15 cellular contexts compared by ENCODE assay signal in genomic region chr2:84870306-84870705, GRCh38. TPM values are rescaled to one million over a fixed set of nuclear protein-coding genes. Genes with fewer than 3 reads are reported as not detected.
DNase-seq lines count a peak whose midpoint lies in the region; ATAC-seq, FAIRE-seq and TF ChIP-seq lines count a peak whose summit lies in the region.
"Had no signal": no experiment of that assay in that cellular context is flagged by ENCODE, and none has a peak within 500 bp of the region (broad histone marks: within the 10 kb centered on the region; RNA-seq: fewer than 3 reads in every experiment).

No MANE protein-coding gene starts in this region.

- H3K36me3 ChIP-seq in right atrium auricular region (no peaks in the 10 kb centered on the region), heart left ventricle (no peaks in the 10 kb centered on the region)
- H3K36me3 ChIP-seq: stomach had no signal

- H3K4me3 ChIP-seq in right atrium auricular region (no peak overlapping the region), heart left ventricle (no peak overlapping the region)
- H3K4me3 ChIP-seq: mucosa of descending colon, stomach had no signal

- FAIRE-seq in frontal cortex (lab: Jason Lieb, UNC): no peak

- H3K27ac ChIP-seq in right atrium auricular region (no peak overlapping the region), heart left ventricle (no peak overlapping the region)
- H3K27ac ChIP-seq: stomach, VCaP had no signal

- H3K27ac Mint-ChIP-seq in activated naive CD8-positive, alpha-beta T cell: peak overlapping the region; percentile 96
- peak overlapping the region; percentile 28 for H3K27ac Mint-ChIP-seq in stimulated activated naive CD8-positive, alpha-beta T cell treated with anti-CD3 and anti-CD28 coated beads, Interleukin-15, Interleukin-2, amounts not matched to agents 100 ng/mL and 50 ng/mL, for 24 hours

- H3K4me1 Mint-ChIP-seq in activated naive CD8-positive, alpha-beta T cell (ENCODE audit: low read depth): peaks cover 86% of the 10 kb centered on the region
- H3K4me1 Mint-ChIP-seq in stimulated activated naive CD8-positive, alpha-beta T cell treated with anti-CD3 and anti-CD28 coated beads, Interleukin-15, Interleukin-2, amounts not matched to agents 100 ng/mL and 50 ng/mL, for 24 hours (ENCODE audit: low read depth): peaks cover 78% of the 10 kb centered on the region

- no peaks in the 10 kb centered on the region for H3K9me3 ChIP-seq in right atrium auricular region
- H3K9me3 ChIP-seq in heart left ventricle: no peaks in the 10 kb centered on the region
- H3K9me3 ChIP-seq: mucosa of descending colon, stomach had no signal

- ATAC-seq in heart left ventricle (no peak), HG03108 (IDR thresholded peaks at IDR 0.05; ENCODE audit: unreplicated experiment) (peak; percentile 73)
- ATAC-seq: mucosa of descending colon had no signal

- TF ChIP-seq CTCF in right atrium auricular region (IDR thresholded peaks at IDR 0.05) (no peak), heart left ventricle (IDR thresholded peaks at IDR 0.05) (no peak)

- 79 to 88% (median 85%) methylated on average over 6 to 11 of the region's 11 CpGs for WGBS in heart left ventricle, 4 donors

- H3K9me3 Mint-ChIP-seq in activated naive CD8-positive, alpha-beta T cell (ENCODE audit: low read depth): no peaks in the 10 kb centered on the region
- no peaks in the 10 kb centered on the region for H3K9me3 Mint-ChIP-seq in stimulated activated naive CD8-positive, alpha-beta T cell treated with anti-CD3 and anti-CD28 coated beads, Interleukin-15, Interleukin-2, amounts not matched to agents 100 ng/mL and 50 ng/mL, for 24 hours

- DNase-seq in right atrium auricular region (ENCODE audit: low spot score) (peak; percentile 54), heart left ventricle (no peak), frontal cortex (ENCODE audit: low spot score in 2 of 2) (no peak), NCI-H1930 (lab: John Stamatoyannopoulos, UW) (no peak)
- DNase-seq in stimulated activated CD4-positive, alpha-beta T cell treated with anti-CD3 and anti-CD28 coated beads, Interleukin-4, amount 100 ng/mL, for 24 hours: no peak
- DNase-seq: EL; mucosa of descending colon; NCI-H510A treated with DMSO at 0.1 percent for 48 hours; Right ventricle myocardium superior; stimulated activated CD4-positive, alpha-beta T cell treated with anti-CD3 and anti-CD28 coated beads, Interleukin-4, amount 100 ng/mL, for 1 hour; stomach had no signal

- H3K4me3 Mint-ChIP-seq in activated naive CD8-positive, alpha-beta T cell: peak overlapping the region; percentile 78
- H3K4me3 Mint-ChIP-seq in stimulated activated naive CD8-positive, alpha-beta T cell treated with anti-CD3 and anti-CD28 coated beads, Interleukin-15, Interleukin-2, amounts not matched to agents 100 ng/mL and 50 ng/mL, for 24 hours: no peak overlapping the region

- no peaks in the 10 kb centered on the region for H3K4me1 ChIP-seq in right atrium auricular region
- H3K4me1 ChIP-seq in heart left ventricle: no peaks in the 10 kb centered on the region
- H3K4me1 ChIP-seq: stomach had no signal

- intact Hi-C loops in heart left ventricle (cut with DNase I): loop anchor here in 1 of 10 donors (5.0 kb wide), 1 partner anchor 373 kb away; no protein-coding TSS in a partner anchor

- H3K27me3 Mint-ChIP-seq in activated naive CD8-positive, alpha-beta T cell: no peaks in the 10 kb centered on the region
- H3K27me3 Mint-ChIP-seq in stimulated activated naive CD8-positive, alpha-beta T cell treated with anti-CD3 and anti-CD28 coated beads, Interleukin-15, Interleukin-2, amounts not matched to agents 100 ng/mL and 50 ng/mL, for 24 hours: no peaks in the 10 kb centered on the region

- peaks cover 17% of the 10 kb centered on the region for H3K36me3 Mint-ChIP-seq in activated naive CD8-positive, alpha-beta T cell
- peaks cover 42% of the 10 kb centered on the region for H3K36me3 Mint-ChIP-seq in stimulated activated naive CD8-positive, alpha-beta T cell treated with anti-CD3 and anti-CD28 coated beads, Interleukin-15, Interleukin-2, amounts not matched to agents 100 ng/mL and 50 ng/mL, for 24 hours (ENCODE audit: low read depth)

- TF ChIP-seq POLR2A in heart left ventricle (IDR thresholded peaks at IDR 0.05): no peak

- H3K27me3 ChIP-seq in right atrium auricular region: no peaks in the 10 kb centered on the region
- no peaks in the 10 kb centered on the region for H3K27me3 ChIP-seq in heart left ventricle
- H3K27me3 ChIP-seq: stomach had no signal

RNA-seq across cellular contexts. Expression of gene TRABD2A, which starts 10.6 kb away (rescaled TPM):
- total RNA-seq in right atrium auricular region (1 to 10 TPM; 1.2 to 1.7 TPM), heart left ventricle (1 to 10 TPM in 4 of 9 donors, under 1 TPM in 4, not detected in 1; 0.42 to 3.9 (median 1.2) TPM), frontal cortex (0.41 TPM)
- polyA plus RNA-seq in heart left ventricle: 1 to 10 TPM in 1 of 2 donors, under 1 TPM in 1; 0.85 to 1.1 TPM

RNA-seq across cellular contexts. Expression of gene TMSB10, which starts 35.1 kb away (rescaled TPM):
- total RNA-seq in right atrium auricular region (1,000 to 10,000 TPM; 1,113 to 1,769 TPM), heart left ventricle (1,000 to 10,000 TPM in 3 of 9 donors, 100 to 1,000 TPM in 6; 288 to 3,094 (median 492) TPM), frontal cortex (5,126 TPM)
- 1,000 to 10,000 TPM in 1 of 2 donors, 100 to 1,000 TPM in 1; 893 to 1,015 TPM for polyA plus RNA-seq in heart left ventricle
